ENCODE assay signal across 4 cellular contexts in the genomic region with DNA sequence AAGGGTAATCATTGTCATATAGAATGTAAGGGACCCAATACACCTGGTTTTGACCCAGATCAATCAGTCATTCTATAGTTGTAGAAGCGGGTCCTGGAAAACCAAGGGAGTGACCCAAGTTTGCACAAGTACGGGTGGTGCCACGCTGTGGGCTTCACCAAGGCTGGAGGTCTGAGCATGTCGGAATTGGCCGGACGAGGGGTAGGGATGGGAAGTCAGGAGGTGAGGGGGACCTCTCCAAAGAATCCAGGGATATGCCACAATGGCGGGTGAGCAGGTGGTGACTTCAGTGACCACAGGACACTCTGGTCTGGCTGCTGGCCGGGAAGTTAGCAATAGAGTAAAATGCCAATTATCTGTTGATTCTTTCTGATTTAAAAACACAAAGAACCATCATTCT.
"Had no signal": no experiment of that assay in that cellular context is flagged by ENCODE, and none has a peak within 500 bp of the region (broad histone marks: within the 10 kb centered on the region; RNA-seq: fewer than 3 reads in every experiment).

No MANE protein-coding gene starts in this region.

- H3K4me3 Mint-ChIP-seq: GM23338, H9, IgD-negative memory B cell had no signal

- H2AFZ ChIP-seq: GM23338 had no signal

- DNase-seq: H9, HCEC 1CT had no signal

- H3K4me3 ChIP-seq: GM23338 had no signal

- ATAC-seq: GM23338 had no signal

- H3K27ac Mint-ChIP-seq: GM23338, H9, IgD-negative memory B cell had no signal

- H3K36me3 Mint-ChIP-seq: IgD-negative memory B cell had no signal

- H3K4me2 ChIP-seq: GM23338 had no signal

- H3K4me1 Mint-ChIP-seq: GM23338, H9 had no signal

- H3K9me3 Mint-ChIP-seq: GM23338, H9 had no signal
